Comparison of ENCODE assay signal across 13 cellular contexts in the genomic region with DNA sequence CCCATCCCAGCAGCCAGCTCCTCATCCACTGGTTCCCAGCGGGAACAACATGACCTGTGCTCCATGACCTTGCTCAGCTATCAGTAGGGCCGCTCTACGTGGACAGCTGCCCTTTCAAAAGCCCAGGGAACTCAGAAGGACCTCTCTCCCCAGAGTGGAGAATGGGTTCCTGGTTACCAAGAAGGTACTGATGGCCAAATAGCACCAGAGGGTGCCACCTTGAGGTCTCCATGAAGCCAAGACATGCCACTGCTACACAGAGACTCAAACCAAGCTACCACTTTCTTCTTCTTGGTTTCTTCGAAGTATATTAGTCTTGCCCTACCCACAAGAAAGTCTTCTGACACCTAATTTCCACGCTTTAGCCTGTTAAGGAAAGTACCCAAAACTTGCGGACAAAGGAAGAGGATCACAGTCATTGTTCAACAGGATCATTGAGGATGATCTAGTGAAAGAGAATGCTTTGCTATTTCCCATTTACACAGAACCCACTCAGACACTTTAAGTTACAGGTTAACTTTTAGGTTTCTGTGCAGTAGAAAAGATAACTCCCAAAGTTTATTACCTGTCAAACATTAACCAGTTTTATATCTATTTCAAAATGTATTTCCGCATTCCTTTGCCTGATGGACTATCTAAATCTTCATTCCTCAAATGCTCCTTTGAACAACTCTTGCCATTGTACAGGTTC.
DNase-seq lines count a peak whose midpoint lies in the region; ATAC-seq, FAIRE-seq and TF ChIP-seq lines count a peak whose summit lies in the region.
"Had no signal": no experiment of that assay in that cellular context is flagged by ENCODE, and none has a peak within 500 bp of the region (broad histone marks: within the 10 kb centered on the region; RNA-seq: fewer than 3 reads in every experiment).

No MANE protein-coding gene starts in this region.

- ATAC-seq in Right ventricle myocardium inferior: no peak
- peak; percentile 39 for ATAC-seq in HG03354 (IDR thresholded peaks at IDR 0.05; ENCODE audit: poor library complexity, severe bottlenecking, unreplicated experiment)
- ATAC-seq in CD4-positive, alpha-beta T cell (ENCODE audit: poor library complexity): no peak

- no peaks in the 10 kb centered on the region for H3K36me3 Mint-ChIP-seq in endodermal cell (ENCODE audit: low read depth)
- no peaks in the 10 kb centered on the region for H3K36me3 Mint-ChIP-seq in CD4-positive, alpha-beta T cell (ENCODE audit: low read depth)
- H3K36me3 Mint-ChIP-seq: brain, naive B cell had no signal

- DNase-seq in cardiac muscle cell (ENCODE audit: low read depth in 1 of 2, low spot score in 1 of 2) (no peak), Right ventricle myocardium inferior (ENCODE audit: missing footprints) (no peak), endodermal cell (peak; percentile 36), COLO829 (ENCODE audit: low spot score) (no peak), NCI-H1417 treated with DMSO at 0.1 percent for 48 hours (lab: John Stamatoyannopoulos, UW) (no peak), GM12892 (ENCODE audit: insufficient read length) (no peak)
- no peak for DNase-seq in CD4-positive, alpha-beta T cell
- DNase-seq: activated T-cell treated with anti-CD3 and anti-CD28 coated beads, Interleukin-2, amount 50 U/mL, for 4 hours; NCI-H1930; spleen had no signal

- H3K9me3 ChIP-seq in cardiac muscle cell (ENCODE audit: low read depth) (no peaks in the 10 kb centered on the region), endodermal cell (ENCODE audit: control insufficient read depth, low read length) (no peaks in the 10 kb centered on the region)
- no peaks in the 10 kb centered on the region for H3K9me3 ChIP-seq in CD4-positive, alpha-beta T cell (ENCODE audit: control insufficient read depth, low read length)
- H3K9me3 ChIP-seq: spleen had no signal

- H3K9ac ChIP-seq in endodermal cell (ENCODE audit: extremely low read depth, low read length, poor library complexity, severe bottlenecking): no peak overlapping the region

- H3K27me3 ChIP-seq in cardiac muscle cell: no peaks in the 10 kb centered on the region
- H3K27me3 ChIP-seq in endodermal cell (ENCODE audit: control insufficient read depth, insufficient read depth, low read length, poor library complexity, severe bottlenecking): no peaks in the 10 kb centered on the region
- no peaks in the 10 kb centered on the region for H3K27me3 ChIP-seq in CD4-positive, alpha-beta T cell (ENCODE audit: control insufficient read depth, insufficient read depth, low read length)

- FAIRE-seq in GM12892 (lab: Jason Lieb, UNC): no peak

- H3K9me3 Mint-ChIP-seq in endodermal cell: no peaks in the 10 kb centered on the region
- H3K9me3 Mint-ChIP-seq in CD4-positive, alpha-beta T cell: no peaks in the 10 kb centered on the region
- H3K9me3 Mint-ChIP-seq: activated T-cell treated with anti-CD3 and anti-CD28 coated beads, Interleukin-2, amount 50 U/mL, for 4 hours; naive B cell had no signal

- POLR2A ChIA-PET in CD4-positive, alpha-beta T cell (lab: Charles Lee): interaction anchor here (0.7 kb wide), 1 partner anchor 131 kb away, joined by 4 read pairs; no protein-coding TSS in a partner anchor

- no peak for TF ChIP-seq POLR2A in GM12892 (IDR thresholded peaks at IDR 0.05; ENCODE audit: low read depth, low read length)

- peak overlapping the region; percentile 8 for H3K27ac ChIP-seq in cardiac muscle cell
- H3K27ac ChIP-seq in endodermal cell (ENCODE audit: low read depth, low read length): no peak overlapping the region
- H3K27ac ChIP-seq in CD4-positive, alpha-beta T cell (ENCODE audit: low read depth, low read length): no peak overlapping the region

- H3K4me1 Mint-ChIP-seq in endodermal cell: peaks cover 3% of the 10 kb centered on the region
- peaks cover 5% of the 10 kb centered on the region for H3K4me1 Mint-ChIP-seq in CD4-positive, alpha-beta T cell (ENCODE audit: low read depth)

- TF ChIP-seq CTCF in cardiac muscle cell (IDR thresholded peaks at IDR 0.05; ENCODE audit: low read depth, low read length): no peak
- TF ChIP-seq CTCF in endodermal cell (conservative IDR thresholded peaks at IDR 0.05): no peak
- no peak for TF ChIP-seq CTCF in CD4-positive, alpha-beta T cell (IDR thresholded peaks at IDR 0.05)

- 79 to 100% methylated on average over 2 to 7 of the region's 7 CpGs for WGBS in endodermal cell (ENCODE audit: insufficient coverage in 1 of 2, insufficient read length in 1 of 2), 2 experiments

- intact Hi-C loops in Right ventricle myocardium inferior (cut with DNase I): loop anchor here (5.0 to 10.0 kb wide), 2 partner anchors 136 to 548 kb away; no protein-coding TSS in a partner anchor
- intact Hi-C loops in CD4-positive, alpha-beta T cell (cut with DNase I, micrococcal nuclease): loop anchor here (5.0 to 10.0 kb wide), 2 partner anchors 541 to 548 kb away; no protein-coding TSS in a partner anchor

- H3K27me3 Mint-ChIP-seq in endodermal cell (ENCODE audit: insufficient read depth): no peaks in the 10 kb centered on the region
- H3K27me3 Mint-ChIP-seq in CD4-positive, alpha-beta T cell: peaks cover 9% of the 10 kb centered on the region
- H3K27me3 Mint-ChIP-seq: naive B cell had no signal

- H3K4me3 ChIP-seq in cardiac muscle cell (no peak overlapping the region), endodermal cell (ENCODE audit: low read length) (no peak overlapping the region)
- H3K4me3 ChIP-seq: spleen had no signal

- CTCF ChIA-PET in CD4-positive, alpha-beta T cell (lab: Charles Lee): interaction anchor here (0.6 to 5.5 kb wide), 2 partner anchors 24 to 238 kb away, joined by 4 to 75 read pairs; no protein-coding TSS in a partner anchor

- H3K27ac Mint-ChIP-seq in endodermal cell: no peak overlapping the region
- H3K27ac Mint-ChIP-seq in CD4-positive, alpha-beta T cell: no peak overlapping the region

- H3K4me3 Mint-ChIP-seq in endodermal cell: no peak overlapping the region
- no peak overlapping the region for H3K4me3 Mint-ChIP-seq in CD4-positive, alpha-beta T cell
- H3K4me3 Mint-ChIP-seq: activated T-cell treated with anti-CD3 and anti-CD28 coated beads, Interleukin-2, amount 50 U/mL, for 4 hours; brain had no signal

- H3K36me3 ChIP-seq in cardiac muscle cell: peaks cover 20% of the 10 kb centered on the region
- no peaks in the 10 kb centered on the region for H3K36me3 ChIP-seq in endodermal cell (ENCODE audit: control insufficient read depth, insufficient read depth, low read length)
- H3K36me3 ChIP-seq: spleen had no signal

- H3K4me1 ChIP-seq in cardiac muscle cell (ENCODE audit: low read depth) (no peaks in the 10 kb centered on the region), endodermal cell (ENCODE audit: control insufficient read depth, insufficient read depth, low read length) (no peaks in the 10 kb centered on the region)
